ENCODE assay signal across 12 cellular contexts in genomic region chr1:205270764-205271163, GRCh38. TPM values are rescaled to one million over a fixed set of nuclear protein-coding genes. Genes with fewer than 3 reads are reported as not detected.
DNase-seq lines count a peak whose midpoint lies in the region; ATAC-seq and TF ChIP-seq lines count a peak whose summit lies in the region.
"Had no signal": no experiment of that assay in that cellular context is flagged by ENCODE, and none has a peak within 500 bp of the region (broad histone marks: within the 10 kb centered on the region; RNA-seq: fewer than 3 reads in every experiment).

No MANE protein-coding gene starts in this region.

- H3K4me3 Mint-ChIP-seq in brain, result no peak overlapping the region
- no peak overlapping the region for H3K4me3 Mint-ChIP-seq in activated T-helper 2 cell treated with anti-CD3 and anti-CD28 coated beads, Interferon-gamma antibody, Interleukin-2, Interleukin-4, amounts not matched to agents 10 μg/mL and 5 μg/mL and 100 μg/mL, durations not matched to agents 14 hours and 24 hours and 36 hours (ENCODE audit: low read depth)

- no peak for TF ChIP-seq CTCF in brain (conservative IDR thresholded peaks at IDR 0.05)
- TF ChIP-seq CTCF in lower lobe of right lung (IDR thresholded peaks at IDR 0.05), result no peak

- H3K36me3 Mint-ChIP-seq in brain, result peaks cover 15% of the 10 kb centered on the region
- peaks cover 5% of the 10 kb centered on the region for H3K36me3 Mint-ChIP-seq in activated T-helper 2 cell treated with anti-CD3 and anti-CD28 coated beads, Interferon-gamma antibody, Interleukin-2, Interleukin-4, amounts not matched to agents 10 μg/mL and 5 μg/mL and 100 μg/mL, durations not matched to agents 14 hours and 24 hours and 36 hours (ENCODE audit: low read depth)

- intact Hi-C loops in activated T-helper 2 cell treated with anti-CD3 and anti-CD28 coated beads, Interferon-gamma antibody, Interleukin-2, Interleukin-4, amounts not matched to agents 10 μg/mL and 5 μg/mL and 100 μg/mL, durations not matched to agents 14 hours and 24 hours and 36 hours (cut with micrococcal nuclease), result no loop called here
- intact Hi-C loops in lower lobe of right lung (cut with DNase I), result no loop called here

- DNase-seq in Ammon's horn (ENCODE audit: low spot score) (peak; percentile 64), M059J (ENCODE audit: low read depth) (peak; percentile 53), kidney tubule cell (ENCODE audit: low spot score) (peak; percentile 95), NCI-H446 (lab: John Stamatoyannopoulos, UW) (no peak), lower lobe of right lung (no peak)
- DNase-seq in activated T-helper 2 cell treated with anti-CD3 and anti-CD28 coated beads, Interferon-gamma antibody, Interleukin-2, Interleukin-4, amounts not matched to agents 10 μg/mL and 5 μg/mL and 100 μg/mL, durations not matched to agents 14 hours and 24 hours and 36 hours (ENCODE audit: low spot score), result no peak
- DNase-seq: activated effector memory CD4-positive, alpha-beta T cell treated with anti-CD3 and anti-CD28 coated beads, Interleukin-2, amount 50 U/mL, for 16 hours; WERI-Rb-1 had no signal

- peaks cover 33% of the 10 kb centered on the region for H3K4me1 Mint-ChIP-seq in brain
- H3K4me1 Mint-ChIP-seq in activated T-helper 2 cell treated with anti-CD3 and anti-CD28 coated beads, Interferon-gamma antibody, Interleukin-2, Interleukin-4, amounts not matched to agents 10 μg/mL and 5 μg/mL and 100 μg/mL, durations not matched to agents 14 hours and 24 hours and 36 hours (ENCODE audit: low read depth), result peaks cover 18% of the 10 kb centered on the region

- ATAC-seq in GM19455 (IDR thresholded peaks at IDR 0.05; ENCODE audit: unreplicated experiment) (no peak), lower lobe of right lung (no peak)
- ATAC-seq: pancreas had no signal

- peak overlapping the region in 4 of 5 experiments; percentile 7 to 80 (median 53) for H3K27ac Mint-ChIP-seq in brain
- no peak overlapping the region for H3K27ac Mint-ChIP-seq in activated T-helper 2 cell treated with anti-CD3 and anti-CD28 coated beads, Interferon-gamma antibody, Interleukin-2, Interleukin-4, amounts not matched to agents 10 μg/mL and 5 μg/mL and 100 μg/mL, durations not matched to agents 14 hours and 24 hours and 36 hours

- no peak overlapping the region for H3K4me3 ChIP-seq in lower lobe of right lung
- H3K4me3 ChIP-seq: BLaER1, pancreas had no signal

- H3K36me3 ChIP-seq in lower lobe of right lung, result peaks cover 14% of the 10 kb centered on the region
- H3K36me3 ChIP-seq: BLaER1, pancreas had no signal

- H3K9me3 ChIP-seq in lower lobe of right lung, result no peaks in the 10 kb centered on the region
- H3K9me3 ChIP-seq: BLaER1, pancreas had no signal

- H3K9me3 Mint-ChIP-seq in brain, result no peaks in the 10 kb centered on the region
- H3K9me3 Mint-ChIP-seq in activated T-helper 2 cell treated with anti-CD3 and anti-CD28 coated beads, Interferon-gamma antibody, Interleukin-2, Interleukin-4, amounts not matched to agents 10 μg/mL and 5 μg/mL and 100 μg/mL, durations not matched to agents 14 hours and 24 hours and 36 hours, result no peaks in the 10 kb centered on the region

- peaks cover 48% of the 10 kb centered on the region for H3K4me1 ChIP-seq in lower lobe of right lung

- peaks cover 6% of the 10 kb centered on the region for H3K27me3 Mint-ChIP-seq in brain
- peaks cover 2% of the 10 kb centered on the region for H3K27me3 Mint-ChIP-seq in activated T-helper 2 cell treated with anti-CD3 and anti-CD28 coated beads, Interferon-gamma antibody, Interleukin-2, Interleukin-4, amounts not matched to agents 10 μg/mL and 5 μg/mL and 100 μg/mL, durations not matched to agents 14 hours and 24 hours and 36 hours (ENCODE audit: low read depth)

- H3K27me3 ChIP-seq in lower lobe of right lung (ENCODE audit: low read depth), result no peaks in the 10 kb centered on the region
- H3K27me3 ChIP-seq: pancreas had no signal

- H3K27ac ChIP-seq in lower lobe of right lung, result no peak overlapping the region
- H3K27ac ChIP-seq: BLaER1, WERI-Rb-1 had no signal

RNA-seq across cellular contexts. Expression of gene TMCC2, which starts 43.0 kb away (rescaled TPM):
- total RNA-seq in M059J (2014; rRNA removed; shearing (Covaris generic)), result 0.69 and 2.7 TPM in 2 replicates
- polyA plus RNA-seq in brain (ENCODE audit: insufficient read depth, low read depth, low replicate concordance), result 106 TPM
- total RNA-seq in activated T-helper 2 cell treated with anti-CD3 and anti-CD28 coated beads, Interferon-gamma antibody, Interleukin-2, Interleukin-4, amounts not matched to agents 10 μg/mL and 5 μg/mL and 100 μg/mL, durations not matched to agents 14 hours and 24 hours and 36 hours, result 13.4 and 14.0 TPM in 2 replicates
- 3.0 TPM for total RNA-seq in lower lobe of right lung

RNA-seq across cellular contexts. Expression of gene NUAK2, which starts 50.8 kb away (rescaled TPM):
- 6.7 and 8.4 TPM in 2 replicates for total RNA-seq in M059J (2014; rRNA removed; shearing (Covaris generic))
- polyA plus RNA-seq in brain (ENCODE audit: insufficient read depth, low read depth, low replicate concordance), result 14.4 TPM
- 0.41 and 0.44 TPM in 2 replicates for total RNA-seq in activated T-helper 2 cell treated with anti-CD3 and anti-CD28 coated beads, Interferon-gamma antibody, Interleukin-2, Interleukin-4, amounts not matched to agents 10 μg/mL and 5 μg/mL and 100 μg/mL, durations not matched to agents 14 hours and 24 hours and 36 hours
- 6.8 TPM for total RNA-seq in lower lobe of right lung

RNA-seq across cellular contexts. Expression of gene DSTYK, which starts 59.3 kb away (rescaled TPM):
- 5.3 and 7.4 TPM in 2 replicates for total RNA-seq in M059J (2014; rRNA removed; shearing (Covaris generic))
- 9.4 TPM for polyA plus RNA-seq in brain (ENCODE audit: insufficient read depth, low read depth, low replicate concordance)
- total RNA-seq in activated T-helper 2 cell treated with anti-CD3 and anti-CD28 coated beads, Interferon-gamma antibody, Interleukin-2, Interleukin-4, amounts not matched to agents 10 μg/mL and 5 μg/mL and 100 μg/mL, durations not matched to agents 14 hours and 24 hours and 36 hours, result 27.3 and 28.6 TPM in 2 replicates
- total RNA-seq in lower lobe of right lung, result 10.7 TPM

Comparison
In these comparisons a context has a peak if more than half of its experiments do, and no peak if none do; other contexts are left out.
1. DNase-seq: peak in Ammon's horn (single experiment), M059J (single experiment) and kidney tubule cell (single experiment); none in NCI-H446 (0 of 2), activated T-helper 2 cell treated with anti-CD3 and anti-CD28 coated beads, Interferon-gamma antibody, Interleukin-2, Interleukin-4, amounts not matched to agents 10 μg/mL and 5 μg/mL and 100 μg/mL, durations not matched to agents 14 hours and 24 hours and 36 hours (single experiment) and lower lobe of right lung (single experiment).